12 cellular contexts compared by ENCODE assay signal in the genomic region with DNA sequence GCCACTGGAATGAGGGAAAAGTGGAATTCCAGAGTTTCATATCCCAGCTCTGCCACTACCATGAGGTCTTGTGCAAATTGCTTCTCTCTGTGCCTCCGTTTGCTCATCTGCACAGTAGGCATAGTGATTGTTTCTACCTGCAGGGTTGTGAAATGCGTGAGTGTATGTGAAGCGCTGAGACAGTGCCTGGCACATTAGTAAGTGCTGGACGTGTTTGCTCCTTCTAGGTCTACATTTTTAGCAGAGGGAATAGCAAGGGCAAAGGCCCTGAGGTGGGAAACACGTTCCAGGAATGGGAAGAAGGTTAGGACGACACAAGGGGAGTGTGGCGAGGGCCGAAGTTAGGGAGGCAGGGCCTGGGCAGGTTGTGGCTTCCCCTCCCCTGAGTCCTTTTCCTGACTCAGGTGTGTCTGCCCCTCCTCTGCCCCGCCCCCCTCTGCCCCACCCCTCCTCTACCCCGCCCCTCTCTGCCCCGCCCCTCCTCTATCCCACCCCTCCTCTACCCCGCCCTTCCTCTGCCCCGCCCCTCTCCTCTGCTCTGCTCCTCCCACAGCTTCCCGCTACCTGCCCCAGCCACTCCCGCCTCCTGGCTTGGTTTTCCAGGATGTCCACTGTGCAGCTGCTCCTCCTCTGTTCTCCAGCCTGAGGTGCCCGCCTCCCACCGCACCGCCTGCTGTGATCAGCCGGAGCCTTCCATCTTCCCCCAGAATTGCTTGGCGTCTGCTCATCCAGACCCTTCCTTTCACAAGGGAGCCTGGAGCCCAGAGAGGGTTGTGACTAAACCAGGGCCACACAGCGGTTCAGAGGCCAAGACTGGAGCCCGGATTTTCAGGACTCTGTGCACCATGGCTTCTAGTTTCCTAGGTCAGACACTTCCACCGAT. TPM values are rescaled to one million over a fixed set of nuclear protein-coding genes. Genes with fewer than 3 reads are reported as not detected.
DNase-seq lines count a peak whose midpoint lies in the region; ATAC-seq and TF ChIP-seq lines count a peak whose summit lies in the region.
"Had no signal": no experiment of that assay in that cellular context is flagged by ENCODE, and none has a peak within 500 bp of the region (broad histone marks: within the 10 kb centered on the region; RNA-seq: fewer than 3 reads in every experiment).

No MANE protein-coding gene starts in this region.

- no peak overlapping the region for H2BK15ac ChIP-seq in IMR-90 (ENCODE audit: low read depth, low read length)

- H2AFZ ChIP-seq in IMR-90 (replicated peaks; ENCODE audit: low read length, poor library complexity), result peak overlapping the region; percentile 56
- no peak overlapping the region for H2AFZ ChIP-seq in MM.1S (ENCODE audit: low read length)

- no peak overlapping the region for H3K23ac ChIP-seq in IMR-90 (ENCODE audit: low read depth, low read length)

- POLR2A ChIA-PET in IMR-90 (lab: Charles Lee; ENCODE audit: unreplicated experiment), result no interaction called here

- H3K36me3 ChIP-seq in IMR-90 (ENCODE audit: control insufficient read depth, insufficient read depth, low read length), result no peaks in the 10 kb centered on the region
- H3K36me3 ChIP-seq in SJCRH30, result no peaks in the 10 kb centered on the region
- no peaks in the 10 kb centered on the region for H3K36me3 ChIP-seq in MM.1S (replicated peaks; ENCODE audit: insufficient read depth, low read length)
- H3K36me3 ChIP-seq: BLaER1 treated with 17β-estradiol and CSF1 and Interleukin-3, amounts not matched to agents 10 nM and 100 nM had no signal

- intact Hi-C loops in IMR-90 (cut with micrococcal nuclease), result no loop called here

- H3K56ac ChIP-seq in IMR-90 (ENCODE audit: extremely low read depth, insufficient read depth, low read length), result no peak overlapping the region

- no peaks in the 10 kb centered on the region for H3F3A ChIP-seq in MM.1S (ENCODE audit: insufficient read depth, low read length)

- H3K4me2 ChIP-seq in IMR-90 (ENCODE audit: low read depth, low read length), result no peak overlapping the region
- no peak overlapping the region for H3K4me2 ChIP-seq in MM.1S (ENCODE audit: low read depth, low read length)
- H3K4me2 ChIP-seq: BLaER1 treated with 17β-estradiol and CSF1 and Interleukin-3, amounts not matched to agents 10 nM and 100 nM had no signal

- no peaks in the 10 kb centered on the region for H4K20me1 ChIP-seq in IMR-90 (ENCODE audit: insufficient read depth, low read length)
- H4K20me1 ChIP-seq in MM.1S (ENCODE audit: insufficient read depth, low read length), result no peaks in the 10 kb centered on the region
- H4K20me1 ChIP-seq: BLaER1 treated with 17β-estradiol and CSF1 and Interleukin-3, amounts not matched to agents 10 nM and 100 nM had no signal

- ATAC-seq in IMR-90 (ENCODE audit: low read depth), result no peak

- H2BK120ac ChIP-seq in IMR-90 (ENCODE audit: low read depth, low read length), result no peak overlapping the region

- H3K9me2 ChIP-seq in MM.1S (replicated peaks; ENCODE audit: insufficient read depth, low read length), result no peaks in the 10 kb centered on the region

- WGBS in IMR-90 (ENCODE audit: extremely low coverage in 2 of 2, insufficient read length in 1 of 2), 2 experiments, result 79% methylated on average over 7 of the region's 23 CpGs; no CpG with 5 or more reads in 1 of the 2 experiments

- dilution Hi-C loops in IMR-90 (cut with HindIII; ENCODE audit: low sequenced_read_pairs, unreplicated experiment), result no loop called here

- no peaks in the 10 kb centered on the region for H3K79me1 ChIP-seq in IMR-90 (ENCODE audit: low read depth in 1 of 2, low read length in 2 of 2)

- H2BK20ac ChIP-seq in IMR-90 (ENCODE audit: low read depth, low read length), result no peak overlapping the region

- no peak overlapping the region for H3K18ac ChIP-seq in IMR-90 (ENCODE audit: low read depth, low read length)

- no peak overlapping the region for H4K91ac ChIP-seq in IMR-90 (ENCODE audit: insufficient read depth, low read depth, low read length)

- peak overlapping the region; percentile 76 for H3K27ac ChIP-seq in C4-2B
- H3K27ac ChIP-seq in IMR-90 (ENCODE audit: insufficient read depth, low read length), result no peak overlapping the region
- H3K27ac ChIP-seq in SJCRH30, result no peak overlapping the region
- H3K27ac ChIP-seq in MM.1S (ENCODE audit: low read length), result no peak overlapping the region
- H3K27ac ChIP-seq: BLaER1 treated with 17β-estradiol and CSF1 and Interleukin-3, amounts not matched to agents 10 nM and 100 nM; dorsolateral prefrontal cortex had no signal

- CTCF ChIA-PET in IMR-90 (lab: Yijun Ruan, JAX), result no interaction called here

- H3K79me2 ChIP-seq in MM.1S (ENCODE audit: low read length), result no peaks in the 10 kb centered on the region

- H3K4me3 ChIP-seq in IMR-90 (ENCODE audit: insufficient read depth, low read depth, low read length) (no peak overlapping the region), SJCRH30 (no peak overlapping the region), MM.1S (ENCODE audit: low read length) (no peak overlapping the region)
- H3K4me3 ChIP-seq: BLaER1 treated with 17β-estradiol and CSF1 and Interleukin-3, amounts not matched to agents 10 nM and 100 nM; dorsolateral prefrontal cortex had no signal

- no peaks in the 10 kb centered on the region for H3K4me1 ChIP-seq in IMR-90 (ENCODE audit: control insufficient read depth, insufficient read depth, low read length)
- H3K4me1 ChIP-seq in SJCRH30, result no peaks in the 10 kb centered on the region; the same call in 1 of the 2 replicates
- H3K4me1 ChIP-seq in MM.1S (ENCODE audit: low read length), result no peaks in the 10 kb centered on the region

- DNase-seq in IMR-90 (no peak), SJCRH30 (peak; percentile 46 to 56), left kidney (ENCODE audit: low read depth, low spot score) (peak; percentile 82), cortex of kidney (lab: John Stamatoyannopoulos, UW) (no peak), MM.1S (no peak)
- DNase-seq in activated naive CD4-positive, alpha-beta T cell treated with Interleukin-2 at 50 U/mL for 16 hours, result no peak
- no peak for DNase-seq in activated CD4-positive, CD25-positive, alpha-beta regulatory T cell treated with anti-CD3 and anti-CD28 coated beads, Interleukin-2, amount 50 U/mL, for 72 hours
- DNase-seq: activated gamma-delta T cell, dorsolateral prefrontal cortex, NCI-H1694 had no signal

- no peak overlapping the region for H4K8ac ChIP-seq in IMR-90 (ENCODE audit: low read depth in 2 of 2, low read length in 2 of 2)

- in situ Hi-C loops in IMR-90 (cut with MboI; ENCODE audit: low sequenced_read_pairs), result no loop called here

- no peak for TF ChIP-seq RAD21 in IMR-90 (IDR thresholded peaks at IDR 0.05; ENCODE audit: low read length)

- H3K9me3 ChIP-seq in IMR-90 (ENCODE audit: control insufficient read depth, insufficient read depth, low read length) (peaks cover 8% of the 10 kb centered on the region), SJCRH30 (replicated peaks) (peaks cover 5% of the 10 kb centered on the region; the same call in 1 of the 2 replicates), MM.1S (replicated peaks; ENCODE audit: insufficient read depth, low read length) (no peaks in the 10 kb centered on the region)

- no peak overlapping the region; the same call in 1 of the 2 replicates for H3K14ac ChIP-seq in IMR-90 (replicated peaks; ENCODE audit: low read depth, low read length)

- H4K5ac ChIP-seq in IMR-90 (ENCODE audit: low read depth, low read length), result no peak overlapping the region

- H3K9ac ChIP-seq in IMR-90 (ENCODE audit: low read depth, low read length), result no peak overlapping the region
- H3K9ac ChIP-seq in MM.1S (ENCODE audit: low read length), result no peak overlapping the region
- H3K9ac ChIP-seq: BLaER1 treated with 17β-estradiol and CSF1 and Interleukin-3, amounts not matched to agents 10 nM and 100 nM had no signal

- no peak overlapping the region for H2AK9ac ChIP-seq in IMR-90 (replicated peaks; ENCODE audit: low read depth, low read length, poor library complexity)

- no TSS peak for BruUV-seq in IMR-90 (replicated peaks; lab: Mats Ljungman, UMichigan)

- no peak for TF ChIP-seq POLR2A in IMR-90 (IDR thresholded peaks at IDR 0.05; ENCODE audit: low read depth, low read length)

- TF ChIP-seq CTCF in C4-2B (conservative IDR thresholded peaks at IDR 0.05) (no peak), IMR-90 (conservative IDR thresholded peaks at IDR 0.05; ENCODE audit: low read depth, low read length) (no peak), MM.1S (IDR thresholded peaks at IDR 0.05; ENCODE audit: low read length) (no peak)

- no peak overlapping the region; the same call in 1 of the 2 replicates for H2AK5ac ChIP-seq in IMR-90 (ENCODE audit: low read depth, low read length)

- H3K27me3 ChIP-seq in IMR-90 (ENCODE audit: control insufficient read depth, insufficient read depth, low read length) (no peaks in the 10 kb centered on the region; the same call in 1 of the 2 replicates), SJCRH30 (no peaks in the 10 kb centered on the region), MM.1S (replicated peaks; ENCODE audit: insufficient read depth, low read length) (no peaks in the 10 kb centered on the region)
- H3K27me3 ChIP-seq: BLaER1 treated with 17β-estradiol and CSF1 and Interleukin-3, amounts not matched to agents 10 nM and 100 nM had no signal

- no peaks in the 10 kb centered on the region for H3K9me1 ChIP-seq in IMR-90 (ENCODE audit: insufficient read depth, low read length)

- no peak overlapping the region for H3K4ac ChIP-seq in IMR-90 (ENCODE audit: low read depth, low read length)

- no peak overlapping the region for H2BK5ac ChIP-seq in IMR-90 (ENCODE audit: low read depth, low read length, poor library complexity, severe bottlenecking)

TF ChIP-seq in IMR-90, 13 proteins besides CTCF, POLR2A, EP300 and RAD21 (continues in another document):
- TF ChIP-seq MAFK (IDR thresholded peaks at IDR 0.05; ENCODE audit: low read depth, low read length), result no peak
- TF ChIP-seq FOS (IDR thresholded peaks at IDR 0.05; ENCODE audit: low read depth, low read length), result no peak
- TF ChIP-seq CHD1 (IDR thresholded peaks at IDR 0.05; ENCODE audit: low read depth, low read length), result no peak
- no peak for TF ChIP-seq CEBPB (IDR thresholded peaks at IDR 0.05; ENCODE audit: low read depth, low read length)
- TF ChIP-seq BHLHE40 (IDR thresholded peaks at IDR 0.05; ENCODE audit: low read depth, low read length), result no peak
- no peak for TF ChIP-seq RCOR1 (IDR thresholded peaks at IDR 0.05; ENCODE audit: insufficient replicate concordance, low read length)

RNA-seq across cellular contexts. Expression of a gene that starts 31.1 kb away (rescaled TPM):
- total RNA-seq in IMR-90 (2012; rRNA removed), result 3.6 and 4.8 TPM in 2 replicates
- polyA plus RNA-seq in IMR-90 (2012; rRNA removed), result 8.5 and 13.6 TPM in 2 replicates
- 4.7 and 9.3 TPM in 2 replicates for polyA plus RNA-seq in IMR-90 (2012; cell fraction: cytosol; rRNA removed)
- polyA plus RNA-seq in IMR-90 (2012; cell fraction: nucleus; rRNA removed; ENCODE audit: low replicate concordance), result 17.3 and 42.6 TPM in 2 replicates
- 6.7 and 7.6 TPM in 2 replicates for total RNA-seq in SJCRH30 (2014; rRNA removed; shearing (Covaris generic))

Comparison
In these comparisons a context has a peak if more than half of its experiments do, and no peak if none do; other contexts are left out.
1. DNase-seq: peak in SJCRH30 (2 of 2) and left kidney (single experiment); none in IMR-90 (single experiment), activated naive CD4-positive, alpha-beta T cell treated with Interleukin-2 at 50 U/mL for 16 hours (single experiment), cortex of kidney (single experiment), activated CD4-positive, CD25-positive, alpha-beta regulatory T cell treated with anti-CD3 and anti-CD28 coated beads, Interleukin-2, amount 50 U/mL, for 72 hours (single experiment) and MM.1S (single experiment).